Comparison of ENCODE assay signal across 10 cellular contexts in genomic region chr6:155341130-155341828, GRCh38. TPM values are rescaled to one million over a fixed set of nuclear protein-coding genes. Genes with fewer than 3 reads are reported as not detected.
DNase-seq lines count a peak whose midpoint lies in the region; ATAC-seq and TF ChIP-seq lines count a peak whose summit lies in the region.
"Had no signal": no experiment of that assay in that cellular context is flagged by ENCODE, and none has a peak within 500 bp of the region (broad histone marks: within the 10 kb centered on the region; RNA-seq: fewer than 3 reads in every experiment).

No MANE protein-coding gene starts in this region.

- in situ Hi-C loops in SK-MEL-5 (cut with HindIII; ENCODE audit: low pct_unique_long_range_greater_than_20kb, low sequenced_read_pairs): no loop called here

- H3K36me3 Mint-ChIP-seq in activated naive CD4-positive, alpha-beta T cell treated with anti-CD3 and anti-CD28 coated beads for 36 hours (ENCODE audit: low read depth): peaks cover 23% of the 10 kb centered on the region
- H3K36me3 Mint-ChIP-seq in glutamatergic neuron (ENCODE audit: unreplicated experiment): peaks cover 20% of the 10 kb centered on the region

- H3K9me3 Mint-ChIP-seq in activated naive CD4-positive, alpha-beta T cell treated with anti-CD3 and anti-CD28 coated beads for 36 hours: peaks cover 26% of the 10 kb centered on the region
- peaks cover 44 to 71% of the 10 kb centered on the region in 2 donors for H3K9me3 Mint-ChIP-seq in stimulated activated naive CD8-positive, alpha-beta T cell treated with anti-CD3 and anti-CD28 coated beads, Interleukin-15, amount 100 ng/mL, for 72 hours
- no peaks in the 10 kb centered on the region for H3K9me3 Mint-ChIP-seq in glutamatergic neuron (ENCODE audit: unreplicated experiment)

- H3K27ac Mint-ChIP-seq in activated naive CD4-positive, alpha-beta T cell treated with anti-CD3 and anti-CD28 coated beads for 36 hours: peak overlapping the region; percentile 17
- H3K27ac Mint-ChIP-seq in stimulated activated naive CD8-positive, alpha-beta T cell treated with anti-CD3 and anti-CD28 coated beads, Interleukin-15, amount 100 ng/mL, for 72 hours: peak overlapping the region in 1 of 2 donors; percentile 8
- H3K27ac Mint-ChIP-seq in glutamatergic neuron (ENCODE audit: unreplicated experiment): no peak overlapping the region

- intact Hi-C loops in activated naive CD4-positive, alpha-beta T cell treated with anti-CD3 and anti-CD28 coated beads for 36 hours (cut with micrococcal nuclease): no loop called here

- ATAC-seq in HG02981 (IDR thresholded peaks at IDR 0.05; ENCODE audit: unreplicated experiment): peak; percentile 76
- peak; percentile 49 for ATAC-seq in stimulated activated naive CD8-positive, alpha-beta T cell treated with anti-CD3 and anti-CD28 coated beads, Interleukin-15, amount 100 ng/mL, for 72 hours

- H3K27me3 Mint-ChIP-seq in activated naive CD4-positive, alpha-beta T cell treated with anti-CD3 and anti-CD28 coated beads for 36 hours (ENCODE audit: low read depth): no peaks in the 10 kb centered on the region
- H3K27me3 Mint-ChIP-seq in stimulated activated naive CD8-positive, alpha-beta T cell treated with anti-CD3 and anti-CD28 coated beads, Interleukin-15, amount 100 ng/mL, for 72 hours: no peaks in the 10 kb centered on the region
- H3K27me3 Mint-ChIP-seq in glutamatergic neuron (ENCODE audit: unreplicated experiment): no peaks in the 10 kb centered on the region

- no peak overlapping the region for H3K4me3 Mint-ChIP-seq in activated naive CD4-positive, alpha-beta T cell treated with anti-CD3 and anti-CD28 coated beads for 36 hours
- H3K4me3 Mint-ChIP-seq in stimulated activated naive CD8-positive, alpha-beta T cell treated with anti-CD3 and anti-CD28 coated beads, Interleukin-15, amount 100 ng/mL, for 72 hours: no peak overlapping the region
- H3K4me3 Mint-ChIP-seq in glutamatergic neuron (ENCODE audit: unreplicated experiment): no peak overlapping the region

- H3K4me1 Mint-ChIP-seq in activated naive CD4-positive, alpha-beta T cell treated with anti-CD3 and anti-CD28 coated beads for 36 hours (ENCODE audit: low read depth): peaks cover 39% of the 10 kb centered on the region
- peaks cover 33% of the 10 kb centered on the region for H3K4me1 Mint-ChIP-seq in stimulated activated naive CD8-positive, alpha-beta T cell treated with anti-CD3 and anti-CD28 coated beads, Interleukin-15, amount 100 ng/mL, for 72 hours
- no peaks in the 10 kb centered on the region for H3K4me1 Mint-ChIP-seq in glutamatergic neuron (ENCODE audit: low read depth, unreplicated experiment)

- CTCF ChIA-PET in activated naive CD4-positive, alpha-beta T cell treated with anti-CD3 and anti-CD28 coated beads for 36 hours (lab: Charles Lee): interaction anchor here (1.0 to 1.6 kb wide), 2 partner anchors 17 to 188 kb away, joined by 3 to 5 read pairs; no protein-coding TSS in a partner anchor

- DNase-seq in activated naive CD4-positive, alpha-beta T cell treated with anti-CD3 and anti-CD28 coated beads for 36 hours: no peak
- DNase-seq in activated naive CD4-positive, alpha-beta T cell treated with anti-CD3 and anti-CD28 coated beads, Interleukin-2, amount 50 U/mL, for 16 hours: no peak
- DNase-seq in SK-MEL-5 (ENCODE audit: low read depth, low spot score): peak; percentile 2
- DNase-seq in stimulated activated naive CD8-positive, alpha-beta T cell treated with anti-CD3 and anti-CD28 coated beads, Interleukin-15, amount 100 ng/mL, for 72 hours: no peak
- DNase-seq in germinal center (ENCODE audit: low spot score): no peak
- no peak for DNase-seq in NCI-H2107 treated with DMSO at 0.1 percent for 48 hours (lab: John Stamatoyannopoulos, UW; ENCODE audit: unreplicated experiment)
- DNase-seq in glutamatergic neuron: no peak
- DNase-seq: activated CD4-positive, alpha-beta T cell treated with anti-CD3 and anti-CD28 coated beads for 4 hours; KBM-7 had no signal

- TF ChIP-seq CTCF in glutamatergic neuron (IDR thresholded peaks at IDR 0.05; ENCODE audit: partially characterized antibody, unreplicated experiment): no peak

RNA-seq across cellular contexts. Expression of gene TFB1M, which starts 27.0 kb away (rescaled TPM):
- 10 to 100 TPM; 38.7 to 45.3 TPM for total RNA-seq in activated naive CD4-positive, alpha-beta T cell treated with anti-CD3 and anti-CD28 coated beads for 36 hours
- total RNA-seq in SK-MEL-5 (2014; rRNA removed; shearing (Covaris generic)): 21.9 and 27.5 TPM in 2 replicates
- polyA plus RNA-seq in SK-MEL-5 (2015; cell fraction: cytosol; rRNA removed): 14.3 and 17.4 TPM in 2 replicates
- 12.8 and 17.3 TPM in 2 replicates for polyA plus RNA-seq in SK-MEL-5 (2015; cell fraction: nucleus; rRNA removed)
- total RNA-seq in glutamatergic neuron (ENCODE audit: unreplicated experiment): 36.8 TPM
